ENCODE assay signal across 24 cellular contexts in genomic region chrY:7017244-7018080, GRCh38.
"Had no signal": no experiment of that assay in that cellular context is flagged by ENCODE, and none has a peak within 500 bp of the region (broad histone marks: within the 10 kb centered on the region; RNA-seq: fewer than 3 reads in every experiment).

No MANE protein-coding gene starts in this region.

- DNase-seq: activated B cell treated with CpG ODN at 0.5 μM for 24 hours; activated CD4-positive, alpha-beta memory T cell treated with anti-CD3 and anti-CD28 coated beads for 36 hours; activated CD4-positive, alpha-beta T cell treated with anti-CD3 and anti-CD28 coated beads for 4 hours; activated CD4-positive, alpha-beta T cell treated with anti-CD3 and anti-CD28 coated beads, Interleukin-2, amount 50 U/mL, for 1 hour; activated CD4-positive, CD25-positive, alpha-beta regulatory T cell treated with anti-CD3 and anti-CD28 coated beads, Interleukin-2, amount 50 U/mL, for 72 hours; activated CD8-positive, alpha-beta memory T cell treated with anti-CD3 and anti-CD28 coated beads, Interleukin-2, amount 50 U/mL, for 4 hours; activated gamma-delta T cell; activated naive CD4-positive, alpha-beta T cell treated with Interleukin-2 at 50 U/mL for 16 hours; activated naive CD8-positive, alpha-beta T cell treated with anti-CD3 and anti-CD28 coated beads, Interleukin-2, amount 10 ng/mL, durations not matched to agents 7 days and 5 days; activated T-cell treated with anti-CD3 and anti-CD28 coated beads for 4 hours; activated T-cell treated with anti-CD3 and anti-CD28 coated beads, Interleukin-2, amount 50 U/mL, for 48 hours; amygdala; MM.1S; MV-4-11; NCI-H1092; NCI-H1436 treated with DMSO at 0.1 percent for 48 hours; NCI-H1694 treated with DMSO at 0.1 percent for 48 hours; NCI-H2029; NCI-H345; NCI-H524 treated with DMSO at 0.1 percent for 48 hours; SHP77; SJCRH30; T-helper 17 cell had no signal

- ATAC-seq: Panc1, T-helper 17 cell had no signal
